In the genomic region with DNA sequence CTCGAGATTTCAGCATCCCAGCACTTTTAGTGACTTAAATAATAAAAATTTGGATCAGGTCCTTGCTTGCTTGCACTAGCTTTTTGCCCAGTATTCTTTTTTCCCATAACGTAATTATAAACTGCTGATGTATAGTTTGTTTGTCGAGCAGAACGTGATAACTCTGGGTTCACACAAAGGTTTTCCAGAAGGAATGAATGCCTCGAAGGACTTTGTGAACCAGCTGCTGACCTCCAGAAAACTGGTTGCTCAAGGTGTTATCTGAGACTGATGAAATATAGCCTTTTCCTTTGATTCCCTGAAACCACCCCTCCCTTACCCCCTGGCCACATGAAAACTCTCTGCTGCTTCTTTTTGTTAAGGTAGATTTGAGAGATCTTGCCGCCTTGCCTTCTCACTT, we compare ENCODE assay signal across 18 cellular contexts.
DNase-seq lines count a peak whose midpoint lies in the region; ATAC-seq and TF ChIP-seq lines count a peak whose summit lies in the region.
"Had no signal": no experiment of that assay in that cellular context is flagged by ENCODE, and none has a peak within 500 bp of the region (broad histone marks: within the 10 kb centered on the region; RNA-seq: fewer than 3 reads in every experiment).

No MANE protein-coding gene starts in this region.

- TF ChIP-seq POLR2A in suprapubic skin (IDR thresholded peaks at IDR 0.05), result no peak

- H3K27me3 ChIP-seq in RWPE2 (ENCODE audit: insufficient read depth, poor library complexity, severe bottlenecking) (no peaks in the 10 kb centered on the region), suprapubic skin (no peaks in the 10 kb centered on the region)

- peak overlapping the region; percentile 14 for H3K4me3 Mint-ChIP-seq in progenitor cell of endocrine pancreas (ENCODE audit: low read depth)
- H3K4me3 Mint-ChIP-seq: CD14-positive monocyte had no signal

- H3K27me3 Mint-ChIP-seq in progenitor cell of endocrine pancreas, result no peaks in the 10 kb centered on the region

- peaks cover 19% of the 10 kb centered on the region for H3K4me1 Mint-ChIP-seq in progenitor cell of endocrine pancreas (ENCODE audit: low read depth)
- H3K4me1 Mint-ChIP-seq: CD14-positive monocyte had no signal

- TF ChIP-seq CTCF in RWPE2 (IDR thresholded peaks at IDR 0.05; ENCODE audit: poor library complexity, severe bottlenecking) (no peak), fibroblast of pulmonary artery (IDR thresholded peaks at IDR 0.05; ENCODE audit: low read length, missing control alignments) (no peak), progenitor cell of endocrine pancreas (IDR thresholded peaks at IDR 0.05; ENCODE audit: unreplicated experiment) (no peak), suprapubic skin (IDR thresholded peaks at IDR 0.05) (no peak)

- peak; percentile 64 for ATAC-seq in RWPE2 (ENCODE audit: low read depth)
- no peak for ATAC-seq in HG03039 (IDR thresholded peaks at IDR 0.05; ENCODE audit: unreplicated experiment)
- ATAC-seq in GM21447 (IDR thresholded peaks at IDR 0.05; ENCODE audit: unreplicated experiment), result no peak
- ATAC-seq: Right ventricle myocardium inferior, SK-N-SH treated with all-trans-retinoic acid at 6 μM for 48 hours had no signal

- no peak overlapping the region for H3K4me3 ChIP-seq in RWPE2 (ENCODE audit: severe bottlenecking)
- H3K4me3 ChIP-seq in fibroblast of pulmonary artery (replicated peaks; ENCODE audit: low read depth, low read length), result no peak overlapping the region
- no peak overlapping the region for H3K4me3 ChIP-seq in suprapubic skin

- H3K9me3 ChIP-seq in RWPE2 (ENCODE audit: severe bottlenecking), result no peaks in the 10 kb centered on the region
- no peaks in the 10 kb centered on the region for H3K9me3 ChIP-seq in suprapubic skin

- H3K36me3 Mint-ChIP-seq in progenitor cell of endocrine pancreas (ENCODE audit: insufficient read depth), result no peaks in the 10 kb centered on the region
- H3K36me3 Mint-ChIP-seq: CD14-positive monocyte had no signal

- no peak overlapping the region for H3K27ac ChIP-seq in RWPE2 (ENCODE audit: poor library complexity, severe bottlenecking)
- H3K27ac ChIP-seq in suprapubic skin, result no peak overlapping the region

- H3K9me3 Mint-ChIP-seq in progenitor cell of endocrine pancreas (ENCODE audit: low read depth), result no peaks in the 10 kb centered on the region

- no peak for TF ChIP-seq EP300 in suprapubic skin (IDR thresholded peaks at IDR 0.05)

- no peaks in the 10 kb centered on the region for H3K36me3 ChIP-seq in RWPE2 (ENCODE audit: low read depth)
- H3K36me3 ChIP-seq in suprapubic skin, result no peaks in the 10 kb centered on the region

- H3K4me1 ChIP-seq in RWPE2 (ENCODE audit: insufficient read depth, poor library complexity, severe bottlenecking), result peaks cover 11% of the 10 kb centered on the region
- no peaks in the 10 kb centered on the region for H3K4me1 ChIP-seq in suprapubic skin

- 27% methylated on average over 6 of the region's 6 CpGs for WGBS in suprapubic skin

- DNase-seq in ELF-1 (ENCODE audit: low read depth, low spot score), result peak; percentile 50
- DNase-seq in RWPE2 (ENCODE audit: low spot score), result no peak
- peak; percentile 7 for DNase-seq in fibroblast of pulmonary artery (ENCODE audit: low read depth)
- no peak for DNase-seq in progenitor cell of endocrine pancreas (ENCODE audit: low spot score, unreplicated experiment)
- no peak for DNase-seq in cortex of kidney (lab: John Stamatoyannopoulos, UW)
- no peak for DNase-seq in suprapubic skin (ENCODE audit: low spot score in 2 of 2)
- DNase-seq: DMS153; KG1; NCI-H1436; NCI-H2029; NCI-H2171; NCI-H446 treated with DMSO at 0.1 percent for 48 hours; NK-92 treated with Interleukin-12 subunit alpha and Interleukin-12 subunit beta, amount 100 ng/mL, for 24 hours had no signal

- peak overlapping the region; percentile 92 for H3K27ac Mint-ChIP-seq in progenitor cell of endocrine pancreas
- H3K27ac Mint-ChIP-seq: CD14-positive monocyte had no signal

Comparison
In these comparisons a context has a peak if more than half of its experiments do, and no peak if none do; other contexts are left out.
1. DNase-seq: peak in ELF-1 (single experiment) and fibroblast of pulmonary artery (single experiment); none in RWPE2 (single experiment), progenitor cell of endocrine pancreas (single experiment), cortex of kidney (single experiment) and suprapubic skin (0 of 2).